8 cellular contexts compared by ENCODE assay signal in the genomic region with DNA sequence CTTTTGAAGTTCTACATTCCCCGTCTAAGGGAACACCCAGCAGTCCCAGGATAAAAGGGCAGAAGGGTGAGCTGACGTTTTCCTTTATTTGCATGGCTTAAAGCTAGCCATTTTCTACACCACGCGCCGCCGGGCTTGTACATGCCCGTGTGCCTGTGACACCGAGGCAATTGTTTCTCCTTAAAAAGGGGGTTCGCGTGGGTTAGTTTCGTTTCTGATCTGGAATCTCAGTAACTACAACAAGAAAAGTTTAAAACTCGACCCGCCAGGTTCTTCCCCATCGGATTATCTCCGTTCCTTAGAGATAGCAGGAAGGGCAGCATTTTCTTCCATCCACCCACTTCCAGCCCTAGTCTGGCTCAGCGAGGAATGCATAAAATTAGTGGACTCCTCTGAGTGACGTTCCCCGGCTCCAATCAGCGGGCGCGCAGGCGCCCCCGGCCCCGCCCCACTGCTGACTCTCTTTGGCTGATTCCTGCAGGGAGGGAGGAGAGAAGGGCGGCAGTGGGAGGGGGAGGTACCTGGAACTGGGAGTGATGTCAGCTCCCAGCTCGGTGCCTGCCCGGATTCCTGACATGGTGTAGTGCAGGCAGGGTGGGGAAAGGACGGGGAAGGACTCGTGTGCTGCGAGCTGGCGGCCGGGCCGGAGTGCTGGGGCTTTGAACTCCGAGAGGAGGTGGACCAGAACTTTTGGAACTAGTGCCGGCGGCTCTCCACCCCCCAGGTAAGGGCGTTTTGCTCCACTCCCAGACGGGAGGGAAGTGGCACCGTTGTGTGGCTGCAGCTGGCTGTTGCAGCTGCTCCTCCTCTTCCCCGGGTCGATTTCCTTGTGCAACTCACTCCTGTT. TPM values are rescaled to one million over a fixed set of nuclear protein-coding genes. Genes with fewer than 3 reads are reported as not detected.
A peak's percentile ranks its signal among the peaks of the same experiment; 100 is the strongest.
DNase-seq lines count a peak whose midpoint lies in the region; ATAC-seq, FAIRE-seq and TF ChIP-seq lines count a peak whose summit lies in the region.

A gene (plus strand): TSS at position 565 of the 847 bp plus-strand sequence. CDS start 109,191 bp downstream, outside the sequence.

- TF ChIP-seq CTCF in heart left ventricle (IDR thresholded peaks at IDR 0.05), result peak in 7 of 12 donors; percentile 18 to 37 (median 26)
- TF ChIP-seq CTCF in upper lobe of left lung (IDR thresholded peaks at IDR 0.05), result peak in 3 of 6 experiments; percentile 17 to 54 (median 42)

- intact Hi-C loops in T-helper 1 cell treated with Interleukin-12 subunit alpha and Interleukin-12 subunit beta and Interleukin-4 antibody, amounts not matched to agents 30 ng/mL and 1 ng/mL, for 36 hours (cut with micrococcal nuclease), result loop anchor here (1.0 to 10.0 kb wide), 16 partner anchors 10 to 693 kb away; a partner anchor contains a TSS
- intact Hi-C loops in heart left ventricle (cut with DNase I) (loop anchor here in 8 of 10 donors (2.0 to 10.0 kb wide), 8 partner anchors 31 to 128 kb away; no protein-coding TSS in a partner anchor), posterior cingulate gyrus (cut with DNase I) (loop anchor here (1.0 kb wide), 1 partner anchor 89 kb away; no protein-coding TSS in a partner anchor)

- H3K27me3 ChIP-seq in heart left ventricle (no peaks in the 10 kb centered on the region), upper lobe of left lung (no peaks in the 10 kb centered on the region)

- H3K4me3 ChIP-seq in heart left ventricle (peak within 1 kb of the TSS; percentile 48 to 91 (median 76)), upper lobe of left lung (peak within 1 kb of the TSS; percentile 56 to 81 (median 71))

- H3K4me1 ChIP-seq in heart left ventricle (peaks cover 4 to 64% (median 43%) of the 10 kb centered on the region in 12 donors), upper lobe of left lung (peaks cover 7 to 32% (median 26%) of the 10 kb centered on the region in 4 donors)

- H3K27ac ChIP-seq in heart left ventricle, result peak within 1 kb of the TSS; percentile 75 to 97 (median 92)
- H3K27ac ChIP-seq in upper lobe of left lung, result peak within 1 kb of the TSS; percentile 88 to 96 (median 90)

- 0 to 1% (median 0%) methylated on average over 41 of the region's 41 CpGs for WGBS in heart left ventricle, 4 donors
- WGBS in upper lobe of left lung, 2 donors, result 0 to 1% methylated on average over 30 to 41 of the region's 41 CpGs

- TF ChIP-seq POLR2A in GM12892 (IDR thresholded peaks at IDR 0.05; ENCODE audit: low read depth, low read length) (peak; percentile 73), heart left ventricle (IDR thresholded peaks at IDR 0.05) (peak in 1 of 2 donors; percentile 94), upper lobe of left lung (IDR thresholded peaks at IDR 0.05) (peak in 3 of 4 donors; percentile 79 to 90 (median 84))

- ATAC-seq in HG02852 (IDR thresholded peaks at IDR 0.05; ENCODE audit: unreplicated experiment), result peak; percentile 97
- ATAC-seq in heart left ventricle, result peak; percentile 97 to 98 (median 98)
- peak; percentile 99 for ATAC-seq in upper lobe of left lung (ENCODE audit: low FRiP score in 2 of 2)

- TF ChIP-seq EP300 in upper lobe of left lung (IDR thresholded peaks at IDR 0.05), result peak in 1 of 4 donors; percentile 29

- peak; percentile 96 for FAIRE-seq in GM12892 (lab: Jason Lieb, UNC)

- H3K9me3 ChIP-seq in heart left ventricle (no peaks in the 10 kb centered on the region), upper lobe of left lung (no peaks in the 10 kb centered on the region)

- DNase-seq in GM12892 (ENCODE audit: insufficient read length) (peak; percentile 85), NCI-H146 treated with DMSO at 0.1 percent for 48 hours (lab: John Stamatoyannopoulos, UW; ENCODE audit: unreplicated experiment) (peak; percentile 98), amniotic epithelial cell (ENCODE audit: low read depth) (peak; percentile 97), heart left ventricle (peak; percentile 98 to 99 (median 99)), posterior cingulate gyrus (peak; percentile 96 to 100 (median 99)), upper lobe of left lung (peak; percentile 99 to 100)

- H3K36me3 ChIP-seq in heart left ventricle (no peaks in the 10 kb centered on the region), upper lobe of left lung (no peaks in the 10 kb centered on the region)

RNA-seq across cellular contexts. Expression of the gene that starts here (rescaled TPM):
- polyA plus RNA-seq in GM12892 (2012; ENCODE audit: missing spikeins), result 16.9 TPM
- 49.6 and 53.4 TPM in 2 replicates for total RNA-seq in T-helper 1 cell treated with Interleukin-12 subunit alpha and Interleukin-12 subunit beta and Interleukin-4 antibody, amounts not matched to agents 30 ng/mL and 1 ng/mL, for 36 hours
- 100 to 1,000 TPM; 141 to 413 (median 277) TPM for total RNA-seq in heart left ventricle
- 10 to 100 TPM; 48.7 to 63.8 TPM for polyA plus RNA-seq in heart left ventricle
- 100 to 1,000 TPM in 3 of 6 donors, 10 to 100 TPM in 3; 67.5 to 129 (median 101) TPM for total RNA-seq in upper lobe of left lung

Comparison
In these comparisons a context has a peak if more than half of its experiments do, and no peak if none do; other contexts are left out.
1. Peak in every context shown above with its lines: DNase-seq, ATAC-seq, H3K4me3 ChIP-seq and H3K27ac ChIP-seq.